Comparison of ENCODE assay signal across 12 cellular contexts in the genomic region with DNA sequence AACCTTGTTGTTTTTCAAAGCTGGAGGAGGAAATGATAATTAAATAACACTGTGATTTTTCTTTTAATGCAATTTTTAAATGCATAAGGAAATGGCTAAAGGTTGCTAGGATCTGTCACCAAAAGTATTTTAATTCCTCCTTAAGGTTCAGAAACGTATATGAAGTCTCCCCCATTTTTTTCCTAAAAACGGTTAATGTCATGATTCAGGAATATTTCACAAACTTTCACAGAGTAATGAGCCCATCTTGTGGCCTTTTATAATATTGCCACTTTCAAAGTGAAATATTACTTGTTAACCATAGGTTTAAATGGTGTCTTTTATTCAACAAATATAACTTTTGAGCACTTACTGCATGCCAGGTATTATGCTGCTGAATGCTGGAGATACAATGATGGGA.
A peak's percentile ranks its signal among the peaks of the same experiment; 100 is the strongest.
DNase-seq lines count a peak whose midpoint lies in the region; ATAC-seq, FAIRE-seq and TF ChIP-seq lines count a peak whose summit lies in the region.
"Had no signal": no experiment of that assay in that cellular context is flagged by ENCODE, and none has a peak within 500 bp of the region (broad histone marks: within the 10 kb centered on the region; RNA-seq: fewer than 3 reads in every experiment).

No MANE protein-coding gene starts in this region.

- CTCF ChIA-PET in A549 (lab: Yijun Ruan, JAX): interaction anchor here (1.2 kb wide), 1 partner anchor 11 kb away, joined by 3 read pairs; no protein-coding TSS in a partner anchor

- TF ChIP-seq CTCF in A549 (IDR thresholded peaks at IDR 0.05): peak; percentile 50
- TF ChIP-seq CTCF in bronchial epithelial cell (IDR thresholded peaks at IDR 0.05; ENCODE audit: insufficient read depth, low read length, severe bottlenecking): no peak
- peak; percentile 39 for TF ChIP-seq CTCF in liver (IDR thresholded peaks at IDR 0.05; ENCODE audit: low read depth, low read length, missing input control)

- H3K4me1 Mint-ChIP-seq in stimulated activated effector memory CD8-positive, alpha-beta T cell treated with anti-CD3 and anti-CD28 coated beads, Interleukin-12 subunit alpha, Interleukin-12 subunit beta, amount 100 ng/mL, for 72 hours: no peaks in the 10 kb centered on the region
- H3K4me1 Mint-ChIP-seq: CD4-positive, CD25-positive, alpha-beta regulatory T cell had no signal

- TF ChIP-seq RAD21 in A549 (conservative IDR thresholded peaks at IDR 0.05 in 1 of 2, IDR thresholded peaks at IDR 0.05 in 1 of 2) (peak; percentile 46 to 69), Ishikawa (IDR thresholded peaks at IDR 0.05; ENCODE audit: low read depth) (peak; percentile 52), liver (IDR thresholded peaks at IDR 0.05) (peak; percentile 69)

- TF ChIP-seq EP300 in A549 (IDR thresholded peaks at IDR 0.05) (no peak), Ishikawa (IDR thresholded peaks at IDR 0.05; ENCODE audit: borderline replicate concordance) (no peak)

- H3K9me3 ChIP-seq in A549: no peaks in the 10 kb centered on the region
- H3K9me3 ChIP-seq in liver (ENCODE audit: control insufficient read depth in 4 of 4, low read length in 3 of 4): no peaks in the 10 kb centered on the region

- 4% methylated on average over 2 of the region's 2 CpGs for WGBS in A549 (ENCODE audit: missing lambda C conversion rate)
- WGBS in liver: 6% methylated on average over 2 of the region's 2 CpGs

- no peak overlapping the region for H3K4me3 Mint-ChIP-seq in stimulated activated effector memory CD8-positive, alpha-beta T cell treated with anti-CD3 and anti-CD28 coated beads, Interleukin-12 subunit alpha, Interleukin-12 subunit beta, amount 100 ng/mL, for 72 hours
- H3K4me3 Mint-ChIP-seq: CD4-positive, CD25-positive, alpha-beta regulatory T cell had no signal

- DNase-seq in A549 (ENCODE audit: low read depth in 1 of 2, low spot score in 1 of 2): peak in 1 of 2 experiments; percentile 2
- peak; percentile 4 for DNase-seq in bronchial epithelial cell (ENCODE audit: low read depth)
- no peak for DNase-seq in HuH-7.5 (ENCODE audit: low spot score)
- DNase-seq in stimulated activated effector memory CD8-positive, alpha-beta T cell treated with anti-CD3 and anti-CD28 coated beads, Interleukin-12 subunit alpha, Interleukin-12 subunit beta, amount 100 ng/mL, for 72 hours (ENCODE audit: low spot score in 2 of 2): no peak
- no peak for DNase-seq in NK-92 (lab: John Stamatoyannopoulos, UW; ENCODE audit: unreplicated experiment)
- DNase-seq: activated T-cell treated with anti-CD3 and anti-CD28 coated beads, Interleukin-2, amount 50 U/mL, for 48 hours; CD4-positive, CD25-positive, alpha-beta regulatory T cell; NCI-H69 had no signal

- ATAC-seq in A549 (no peak), HG03097 (IDR thresholded peaks at IDR 0.05; ENCODE audit: low FRiP score, unreplicated experiment) (no peak)
- ATAC-seq in stimulated activated effector memory CD8-positive, alpha-beta T cell treated with anti-CD3 and anti-CD28 coated beads, Interleukin-12 subunit alpha, Interleukin-12 subunit beta, amount 100 ng/mL, for 72 hours: no peak

- H3K36me3 ChIP-seq in bronchial epithelial cell (ENCODE audit: control insufficient read depth, insufficient read depth, low read length): no peaks in the 10 kb centered on the region
- no peaks in the 10 kb centered on the region for H3K36me3 ChIP-seq in liver (ENCODE audit: control insufficient read depth in 4 of 4, insufficient read depth in 3 of 4, low read depth in 1 of 4, low read length in 3 of 4)

- H3K4me1 ChIP-seq in A549: 0 out of 3 replicates have a peak, but pooled peaks cover 3% of the 10 kb centered on the region
- no peaks in the 10 kb centered on the region for H3K4me1 ChIP-seq in liver (ENCODE audit: control insufficient read depth in 4 of 4, insufficient read depth in 4 of 4, low read length in 3 of 4)

- no peaks in the 10 kb centered on the region for H3K9me3 Mint-ChIP-seq in stimulated activated effector memory CD8-positive, alpha-beta T cell treated with anti-CD3 and anti-CD28 coated beads, Interleukin-12 subunit alpha, Interleukin-12 subunit beta, amount 100 ng/mL, for 72 hours
- H3K9me3 Mint-ChIP-seq: CD4-positive, CD25-positive, alpha-beta regulatory T cell had no signal

- no peak for TF ChIP-seq POLR2A in A549 (IDR thresholded peaks at IDR 0.05; ENCODE audit: low read length)

- H3K27ac ChIP-seq in A549: no peak overlapping the region
- no peak overlapping the region for H3K27ac ChIP-seq in liver (ENCODE audit: low read depth in 1 of 2, low read length in 2 of 2)

- H3K4me3 ChIP-seq in A549: no peak overlapping the region
- no peak overlapping the region for H3K4me3 ChIP-seq in bronchial epithelial cell (ENCODE audit: low read depth, low read length)
- no peak overlapping the region for H3K4me3 ChIP-seq in liver (ENCODE audit: low read depth in 1 of 3, low read length in 3 of 3)

- no peak for FAIRE-seq in A549 (lab: Jason Lieb, UNC)
- FAIRE-seq in bronchial epithelial cell (lab: Jason Lieb, UNC): no peak
- FAIRE-seq: urothelium cell line had no signal

- peak overlapping the region; percentile 36 for H3K4me2 ChIP-seq in A549

- H3K9ac ChIP-seq in liver (ENCODE audit: low read depth in 1 of 2, low read length in 2 of 2): no peak overlapping the region

- no peak overlapping the region for H3K27ac Mint-ChIP-seq in stimulated activated effector memory CD8-positive, alpha-beta T cell treated with anti-CD3 and anti-CD28 coated beads, Interleukin-12 subunit alpha, Interleukin-12 subunit beta, amount 100 ng/mL, for 72 hours
- H3K27ac Mint-ChIP-seq: CD4-positive, CD25-positive, alpha-beta regulatory T cell had no signal

- POLR2A ChIA-PET in A549 (lab: Yijun Ruan, JAX): no interaction called here

- H3K36me3 Mint-ChIP-seq in stimulated activated effector memory CD8-positive, alpha-beta T cell treated with anti-CD3 and anti-CD28 coated beads, Interleukin-12 subunit alpha, Interleukin-12 subunit beta, amount 100 ng/mL, for 72 hours: no peaks in the 10 kb centered on the region
- H3K36me3 Mint-ChIP-seq: CD4-positive, CD25-positive, alpha-beta regulatory T cell had no signal

- no peaks in the 10 kb centered on the region for H3K27me3 ChIP-seq in bronchial epithelial cell (ENCODE audit: control insufficient read depth, insufficient read depth, low read length)
- no peaks in the 10 kb centered on the region for H3K27me3 ChIP-seq in liver (ENCODE audit: control insufficient read depth in 4 of 4, insufficient read depth in 4 of 4, low read length in 3 of 4)

TF ChIP-seq in A549, 52 proteins besides CTCF, POLR2A, EP300 and RAD21 (continues in another document):
- no peak for TF ChIP-seq BHLHE40 (IDR thresholded peaks at IDR 0.05; ENCODE audit: low read depth, low read length)

TF ChIP-seq in Ishikawa, 13 proteins besides CTCF, POLR2A, EP300 and RAD21:
- TF ChIP-seq MAX (IDR thresholded peaks at IDR 0.05) (no peak), YY1 (IDR thresholded peaks at IDR 0.05; ENCODE audit: low read depth) (no peak), TAF1 (IDR thresholded peaks at IDR 0.05; ENCODE audit: low read depth) (no peak), CEBPB (IDR thresholded peaks at IDR 0.05) (no peak), TCF12 (IDR thresholded peaks at IDR 0.05; ENCODE audit: low read depth) (no peak), ZBTB7A (IDR thresholded peaks at IDR 0.05; ENCODE audit: low read depth) (no peak), FOXM1 (IDR thresholded peaks at IDR 0.05; ENCODE audit: borderline replicate concordance, low read depth) (no peak), CREB1 (IDR thresholded peaks at IDR 0.05; ENCODE audit: low read depth) (no peak)

TF ChIP-seq in liver, 16 proteins besides CTCF, POLR2A, EP300 and RAD21 (continues in another document):
- TF ChIP-seq HNF4G (IDR thresholded peaks at IDR 0.05): no peak
- TF ChIP-seq MAX (IDR thresholded peaks at IDR 0.05): no peak
- no peak for TF ChIP-seq HNF4A (conservative IDR thresholded peaks at IDR 0.05)
- no peak for TF ChIP-seq EGR1 (IDR thresholded peaks at IDR 0.05; ENCODE audit: low read depth in 2 of 2)
- TF ChIP-seq RXRA (IDR thresholded peaks at IDR 0.05): no peak
- no peak for TF ChIP-seq TAF1 (conservative IDR thresholded peaks at IDR 0.05)
- no peak for TF ChIP-seq SP1 (IDR thresholded peaks at IDR 0.05)
- TF ChIP-seq GABPA (IDR thresholded peaks at IDR 0.05 in 1 of 2, conservative IDR thresholded peaks at IDR 0.05 in 1 of 2): no peak
- TF ChIP-seq, protein P1, sequence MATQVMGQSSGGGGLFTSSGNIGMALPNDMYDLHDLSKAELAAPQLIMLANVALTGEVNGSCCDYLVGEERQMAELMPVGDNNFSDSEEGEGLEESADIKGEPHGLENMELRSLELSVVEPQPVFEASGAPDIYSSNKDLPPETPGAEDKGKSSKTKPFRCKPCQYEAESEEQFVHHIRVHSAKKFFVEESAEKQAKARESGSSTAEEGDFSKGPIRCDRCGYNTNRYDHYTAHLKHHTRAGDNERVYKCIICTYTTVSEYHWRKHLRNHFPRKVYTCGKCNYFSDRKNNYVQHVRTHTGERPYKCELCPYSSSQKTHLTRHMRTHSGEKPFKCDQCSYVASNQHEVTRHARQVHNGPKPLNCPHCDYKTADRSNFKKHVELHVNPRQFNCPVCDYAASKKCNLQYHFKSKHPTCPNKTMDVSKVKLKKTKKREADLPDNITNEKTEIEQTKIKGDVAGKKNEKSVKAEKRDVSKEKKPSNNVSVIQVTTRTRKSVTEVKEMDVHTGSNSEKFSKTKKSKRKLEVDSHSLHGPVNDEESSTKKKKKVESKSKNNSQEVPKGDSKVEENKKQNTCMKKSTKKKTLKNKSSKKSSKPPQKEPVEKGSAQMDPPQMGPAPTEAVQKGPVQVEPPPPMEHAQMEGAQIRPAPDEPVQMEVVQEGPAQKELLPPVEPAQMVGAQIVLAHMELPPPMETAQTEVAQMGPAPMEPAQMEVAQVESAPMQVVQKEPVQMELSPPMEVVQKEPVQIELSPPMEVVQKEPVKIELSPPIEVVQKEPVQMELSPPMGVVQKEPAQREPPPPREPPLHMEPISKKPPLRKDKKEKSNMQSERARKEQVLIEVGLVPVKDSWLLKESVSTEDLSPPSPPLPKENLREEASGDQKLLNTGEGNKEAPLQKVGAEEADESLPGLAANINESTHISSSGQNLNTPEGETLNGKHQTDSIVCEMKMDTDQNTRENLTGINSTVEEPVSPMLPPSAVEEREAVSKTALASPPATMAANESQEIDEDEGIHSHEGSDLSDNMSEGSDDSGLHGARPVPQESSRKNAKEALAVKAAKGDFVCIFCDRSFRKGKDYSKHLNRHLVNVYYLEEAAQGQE (IDR thresholded peaks at IDR 0.05): no peak
- TF ChIP-seq ATF3 (IDR thresholded peaks at IDR 0.05): no peak
- no peak for TF ChIP-seq NR2F2 (IDR thresholded peaks at IDR 0.05)
- no peak for TF ChIP-seq YY1 (IDR thresholded peaks at IDR 0.05)
- TF ChIP-seq FOXA2 (IDR thresholded peaks at IDR 0.05): no peak
- TF ChIP-seq JUND (IDR thresholded peaks at IDR 0.05): no peak
- no peak for TF ChIP-seq FOXA1 (IDR thresholded peaks at IDR 0.05)
